In the genomic region with DNA sequence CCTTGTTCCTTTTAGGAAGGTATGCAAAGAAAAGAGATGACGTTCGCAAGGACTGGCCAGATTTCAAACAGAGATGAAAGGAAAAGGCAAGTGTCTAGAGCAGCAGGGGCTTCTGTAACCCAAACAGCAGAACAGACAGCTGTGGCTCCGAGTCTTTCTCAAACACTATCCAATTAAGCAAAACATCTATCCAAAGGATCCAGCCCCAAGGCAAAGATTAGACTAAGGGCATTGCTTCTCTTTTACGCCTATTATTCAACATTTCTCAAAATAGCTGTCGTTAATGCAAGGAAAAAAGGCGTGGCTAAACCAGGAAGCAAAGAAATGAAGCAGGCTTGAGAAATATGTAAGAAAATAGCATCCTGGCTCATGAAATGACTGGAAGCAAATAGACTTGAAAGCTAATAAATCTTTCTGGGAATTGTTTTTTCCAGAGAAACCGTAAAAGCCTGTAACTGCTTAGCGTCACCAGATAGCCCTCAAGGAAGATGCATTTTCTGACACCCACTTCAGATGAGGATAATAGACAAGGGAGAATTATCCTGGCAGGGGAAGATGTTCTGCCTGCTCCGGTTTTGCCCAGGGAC, we compare ENCODE assay signal across 16 cellular contexts. TPM values are rescaled to one million over a fixed set of nuclear protein-coding genes. Genes with fewer than 3 reads are reported as not detected.
A peak's percentile ranks its signal among the peaks of the same experiment; 100 is the strongest.
DNase-seq lines count a peak whose midpoint lies in the region; ATAC-seq, FAIRE-seq and TF ChIP-seq lines count a peak whose summit lies in the region.
"Had no signal": no experiment of that assay in that cellular context is flagged by ENCODE, and none has a peak within 500 bp of the region (broad histone marks: within the 10 kb centered on the region; RNA-seq: fewer than 3 reads in every experiment).

No MANE protein-coding gene starts in this region.

- H3K4me2 ChIP-seq in keratinocyte (ENCODE audit: control insufficient read depth, extremely low read depth, insufficient read depth, low read depth, low read length): peak overlapping the region; percentile 37

- H3K4me1 ChIP-seq in keratinocyte (ENCODE audit: control insufficient read depth, extremely low read depth, insufficient read depth, low read length) (no peaks in the 10 kb centered on the region), spleen (no peaks in the 10 kb centered on the region), colonic mucosa (peaks cover 5% of the 10 kb centered on the region)

- peaks cover 11% of the 10 kb centered on the region for H3K27me3 ChIP-seq in keratinocyte (ENCODE audit: control insufficient read depth, extremely low read depth, insufficient read depth, low read length)
- peaks cover 0 to 26% (median 0%) of the 10 kb centered on the region in 7 donors for H3K27me3 ChIP-seq in spleen (replicated peaks in 1 of 7)
- H3K27me3 ChIP-seq in colonic mucosa: no peaks in the 10 kb centered on the region
- H3K27me3 ChIP-seq: suprapubic skin had no signal

- peak overlapping the region; percentile 51 for H2AFZ ChIP-seq in keratinocyte (ENCODE audit: control insufficient read depth, low read length)

- dilution Hi-C loops in keratinocyte (cut with MboI; ENCODE audit: extremely low pct_ligation_motif_present, low sequenced_read_pairs): no loop called here

- peak; percentile 44 for ATAC-seq in SK-N-SH treated with all-trans-retinoic acid at 6 μM for 48 hours

- TF ChIP-seq CTCF in keratinocyte (optimal IDR thresholded peaks at IDR 0.05 in 1 of 3, IDR thresholded peaks at IDR 0.05 in 1 of 3, conservative IDR thresholded peaks at IDR 0.05 in 1 of 3; ENCODE audit: extremely low read depth in 1 of 3, insufficient read depth in 2 of 3, low read length in 3 of 3): no peak
- no peak for TF ChIP-seq CTCF in spleen (IDR thresholded peaks at IDR 0.05 in 8 of 11, conservative IDR thresholded peaks at IDR 0.05 in 3 of 11)
- TF ChIP-seq CTCF in colonic mucosa (IDR thresholded peaks at IDR 0.05): no peak

- DNase-seq in NCI-H1092 treated with DMSO at 0.1 percent for 48 hours (lab: John Stamatoyannopoulos, UW): peak; percentile 16
- no peak for DNase-seq in NCI-H1092 (lab: John Stamatoyannopoulos, UW)
- no peak for DNase-seq in keratinocyte (ENCODE audit: low read depth, low spot score)
- no peak for DNase-seq in spleen
- DNase-seq in colonic mucosa: no peak
- no peak for DNase-seq in LoVo (ENCODE audit: low spot score)
- no peak for DNase-seq in HT-29 (ENCODE audit: low spot score)
- DNase-seq: activated CD4-positive, alpha-beta T cell treated with anti-CD3 and anti-CD28 coated beads, Interleukin-2, amount 50 U/mL, for 48 hours; left cardiac atrium; MV-4-11; NCI-H510A treated with DMSO at 0.1 percent for 48 hours; small intestine had no signal

- intact Hi-C loops in spleen (cut with DNase I; ENCODE audit: low total_unique reads): no loop called here
- intact Hi-C loops in colonic mucosa (cut with DNase I): no loop called here

- H3K36me3 ChIP-seq in keratinocyte (ENCODE audit: control insufficient read depth in 2 of 2, extremely low read depth in 1 of 2, insufficient read depth in 2 of 2, low read length in 2 of 2): no peaks in the 10 kb centered on the region
- H3K36me3 ChIP-seq in spleen: no peaks in the 10 kb centered on the region
- no peaks in the 10 kb centered on the region for H3K36me3 ChIP-seq in colonic mucosa
- H3K36me3 ChIP-seq: suprapubic skin had no signal

- 21 to 36% (median 33%) methylated on average over 9 of the region's 9 CpGs for WGBS in spleen, 5 donors

- no peaks in the 10 kb centered on the region for H4K20me1 ChIP-seq in keratinocyte (ENCODE audit: control insufficient read depth, extremely low read depth, insufficient read depth, low read length)

- H3K27ac ChIP-seq in keratinocyte (ENCODE audit: control insufficient read depth, insufficient read depth, low read length): no peak overlapping the region
- H3K27ac ChIP-seq in spleen: peak overlapping the region in 6 of 8 donors; percentile 4 to 60 (median 25)
- no peak overlapping the region for H3K27ac ChIP-seq in colonic mucosa
- H3K27ac ChIP-seq: 22Rv1, suprapubic skin had no signal

- FAIRE-seq in keratinocyte (lab: Jason Lieb, UNC): no peak
- FAIRE-seq: endometrium, small intestine had no signal

- no peaks in the 10 kb centered on the region for H3K9me1 ChIP-seq in keratinocyte (ENCODE audit: control insufficient read depth, extremely low read depth, insufficient read depth, low read length)

- H3K79me2 ChIP-seq in keratinocyte (ENCODE audit: control insufficient read depth, insufficient read depth, low read length): no peaks in the 10 kb centered on the region

- H3K4me3 ChIP-seq in keratinocyte (ENCODE audit: control insufficient read depth in 2 of 3, extremely low read depth in 1 of 3, insufficient read depth in 2 of 3, low read depth in 1 of 3, low read length in 3 of 3) (no peak overlapping the region), spleen (no peak overlapping the region), colonic mucosa (no peak overlapping the region)
- H3K4me3 ChIP-seq: suprapubic skin had no signal

- TF ChIP-seq POLR2A in spleen (IDR thresholded peaks at IDR 0.05): no peak

- peaks cover 2% of the 10 kb centered on the region for H3K9me3 ChIP-seq in keratinocyte (ENCODE audit: control insufficient read depth, low read depth, low read length)
- H3K9me3 ChIP-seq in spleen: peaks cover 0 to 13% (median 2%) of the 10 kb centered on the region in 8 donors
- no peaks in the 10 kb centered on the region for H3K9me3 ChIP-seq in colonic mucosa
- H3K9me3 ChIP-seq: suprapubic skin had no signal

- H3K9ac ChIP-seq in keratinocyte (ENCODE audit: control insufficient read depth, extremely low read depth, insufficient read depth, low read length): no peak overlapping the region
- no peak overlapping the region for H3K9ac ChIP-seq in colonic mucosa (ENCODE audit: low read depth in 2 of 2, low read length in 2 of 2)

TF ChIP-seq in SK-N-SH treated with all-trans-retinoic acid at 6 μM for 48 hours, 23 proteins besides CTCF, POLR2A, EP300 and RAD21:
- peak; percentile 28; the same call in 1 of the 2 replicates for TF ChIP-seq ISL1 (CRISPR knock-in tag; IDR thresholded peaks at IDR 0.05)
- no peak for TF ChIP-seq SNAI2 (CRISPR knock-in tag; IDR thresholded peaks at IDR 0.05)
- no peak for TF ChIP-seq CSDC2 (CRISPR knock-in tag; IDR thresholded peaks at IDR 0.05)
- TF ChIP-seq BACH2 (CRISPR knock-in tag; IDR thresholded peaks at IDR 0.05; ENCODE audit: borderline replicate concordance): no peak
- TF ChIP-seq, protein P1, sequence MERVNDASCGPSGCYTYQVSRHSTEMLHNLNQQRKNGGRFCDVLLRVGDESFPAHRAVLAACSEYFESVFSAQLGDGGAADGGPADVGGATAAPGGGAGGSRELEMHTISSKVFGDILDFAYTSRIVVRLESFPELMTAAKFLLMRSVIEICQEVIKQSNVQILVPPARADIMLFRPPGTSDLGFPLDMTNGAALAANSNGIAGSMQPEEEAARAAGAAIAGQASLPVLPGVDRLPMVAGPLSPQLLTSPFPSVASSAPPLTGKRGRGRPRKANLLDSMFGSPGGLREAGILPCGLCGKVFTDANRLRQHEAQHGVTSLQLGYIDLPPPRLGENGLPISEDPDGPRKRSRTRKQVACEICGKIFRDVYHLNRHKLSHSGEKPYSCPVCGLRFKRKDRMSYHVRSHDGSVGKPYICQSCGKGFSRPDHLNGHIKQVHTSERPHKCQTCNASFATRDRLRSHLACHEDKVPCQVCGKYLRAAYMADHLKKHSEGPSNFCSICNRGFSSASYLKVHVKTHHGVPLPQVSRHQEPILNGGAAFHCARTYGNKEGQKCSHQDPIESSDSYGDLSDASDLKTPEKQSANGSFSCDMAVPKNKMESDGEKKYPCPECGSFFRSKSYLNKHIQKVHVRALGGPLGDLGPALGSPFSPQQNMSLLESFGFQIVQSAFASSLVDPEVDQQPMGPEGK (CRISPR knock-in tag; IDR thresholded peaks at IDR 0.05; ENCODE audit: borderline replicate concordance): no peak

RNA-seq across cellular contexts. Expression of gene C11orf96, which starts 20.0 kb away (rescaled TPM):
- polyA plus RNA-seq in keratinocyte (0.22 to 0.30 TPM in 2 of 3 replicates, not detected in the other), spleen (10 to 100 TPM; 13.2 to 26.7 (median 26.3) TPM)
- polyA plus RNA-seq in keratinocyte (2011; ENCODE audit: low read depth): 2.0 TPM
- polyA plus RNA-seq in keratinocyte (2011; cell fraction: cytosol; rRNA removed): 0.07 and 0.30 TPM in 2 replicates
- 1.1 and 2.9 TPM in 2 replicates for polyA plus RNA-seq in keratinocyte (2011; cell fraction: nucleus; rRNA removed)
- 3.6 TPM in 1 of 2 replicates, not detected in the other for polyA plus RNA-seq in keratinocyte (2012; ENCODE audit: low replicate concordance)
- not detected in 3 replicates for polyA minus RNA-seq in keratinocyte
- polyA minus RNA-seq in keratinocyte (2011; cell fraction: cytosol; rRNA and poly(A)+ RNA removed): not detected
- polyA minus RNA-seq in keratinocyte (2011; cell fraction: nucleus; rRNA and poly(A)+ RNA removed): 0.53 and 0.62 TPM in 2 replicates
- total RNA-seq in spleen (100 to 1,000 TPM in 1 of 7 donors, 10 to 100 TPM in 6; 20.8 to 103 (median 68.4) TPM), colonic mucosa (10 to 100 TPM in 1 of 2 donors, 1 to 10 TPM in 1; 9.3 to 26.7 TPM)
- not detected in 2 replicates for total RNA-seq in HT-29 (2014; rRNA removed; shearing (Covaris generic))

Comparison
In these comparisons a context has a peak if more than half of its experiments do, and no peak if none do; other contexts are left out.
1. H3K27ac ChIP-seq: peak in spleen (6 of 8); none in keratinocyte (single experiment) and colonic mucosa (single experiment).
2. RNA of gene C11orf96, which starts 20.0 kb away (total RNA-seq): 20.8 to 103 TPM in spleen and 9.3 to 26.7 TPM in colonic mucosa; not detected in HT-29; every median in the first group is over 10 times any median in the second.